39 cellular contexts compared by ENCODE assay signal in the genomic region with DNA sequence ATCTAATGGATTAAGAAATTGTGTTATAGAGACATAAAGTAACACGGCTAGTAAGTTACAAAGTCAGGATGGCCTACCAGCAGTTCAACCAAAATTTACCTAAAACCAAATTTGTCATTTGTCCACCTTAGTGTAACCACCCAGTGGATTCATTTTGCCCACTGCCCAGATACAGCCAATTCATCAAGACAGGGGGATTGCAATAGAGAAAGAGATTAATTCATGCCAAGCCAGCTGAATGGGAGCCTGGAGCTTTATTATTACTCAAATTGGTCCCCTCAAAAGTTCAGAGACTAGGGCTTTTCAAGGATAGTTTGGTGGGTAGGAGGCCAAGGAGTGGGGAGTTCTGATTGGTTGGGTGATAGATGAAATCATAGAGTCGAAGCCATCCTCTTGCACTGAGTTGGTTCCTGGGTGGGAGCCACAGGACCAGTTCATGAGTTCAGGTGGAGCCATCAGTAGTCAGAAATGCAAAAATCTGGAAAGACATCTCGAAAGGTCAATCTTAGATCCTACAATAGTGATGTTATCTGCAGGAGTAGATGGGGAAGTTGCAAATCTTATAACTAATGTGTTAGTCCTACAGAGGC.
"Had no signal": no experiment of that assay in that cellular context is flagged by ENCODE, and none has a peak within 500 bp of the region (broad histone marks: within the 10 kb centered on the region; RNA-seq: fewer than 3 reads in every experiment).

No MANE protein-coding gene starts in this region.

- H3K27ac ChIP-seq: adrenal gland, ascending aorta, body of pancreas, brain microvascular endothelial cell, breast epithelium, cardiac muscle cell had no signal

- H3K4me3 ChIP-seq: adrenal gland, ascending aorta, body of pancreas, breast epithelium, cardiac muscle cell had no signal

- H3K36me3 ChIP-seq: adrenal gland, ascending aorta, brain microvascular endothelial cell, breast epithelium, cardiac muscle cell had no signal

- H3K4me1 ChIP-seq: adrenal gland, ascending aorta, body of pancreas, breast epithelium had no signal

- H3K4me3 Mint-ChIP-seq: activated naive CD4-positive, alpha-beta T cell treated with anti-CD3 and anti-CD28 coated beads for 36 hours; activated naive CD4-positive, alpha-beta T cell treated with anti-CD3 and anti-CD28 coated beads, Interleukin-2, amount 10 ng/mL, durations not matched to agents 7 days and 5 days; activated naive CD4-positive, alpha-beta T cell treated with anti-CD3 and anti-CD28 coated beads, Interleukin-2, amount 50 U/mL, for 24 hours; activated naive CD8-positive, alpha-beta T cell; activated naive CD8-positive, alpha-beta T cell treated with anti-CD3 and anti-CD28 coated beads for 36 hours; activated naive CD8-positive, alpha-beta T cell treated with anti-CD3 and anti-CD28 coated beads, Interleukin-2, amount 10 ng/mL, durations not matched to agents 7 days and 5 days; activated naive CD8-positive, alpha-beta T cell treated with anti-CD3 and anti-CD28 coated beads, Interleukin-2, amount 50 U/mL, for 24 hours; activated T-cell treated with anti-CD3 and anti-CD28 coated beads, Interleukin-2, amount 50 U/mL, for 24 hours; activated T-cell treated with anti-CD3 and anti-CD28 coated beads, Interleukin-2, amount 50 U/mL, for 4 hours; activated T-cell treated with anti-CD3 and anti-CD28 coated beads, Interleukin-2, amount 50 U/mL, for 72 hours; activated T-helper 1 cell treated with anti-CD3 and anti-CD28 coated beads, Interleukin-12 subunit alpha, Interleukin-12 subunit beta, Interleukin-2, Interleukin-4 antibody, amounts not matched to agents 30 ng/mL and 10 ng/mL and 1 ng/mL, durations not matched to agents 14 hours and 24 hours and 36 hours; activated T-helper 17 cell treated with anti-CD3 and anti-CD28 coated beads, Interleukin-2, amount 50 U/mL, for 72 hours; brain; central memory CD8-positive, alpha-beta T cell had no signal

- H3K4me1 Mint-ChIP-seq: activated naive CD4-positive, alpha-beta T cell treated with anti-CD3 and anti-CD28 coated beads, Interleukin-2, amount 10 ng/mL, durations not matched to agents 7 days and 5 days; activated naive CD4-positive, alpha-beta T cell treated with anti-CD3 and anti-CD28 coated beads, Interleukin-2, amount 50 U/mL, for 24 hours; activated naive CD8-positive, alpha-beta T cell treated with anti-CD3 and anti-CD28 coated beads for 36 hours; activated naive CD8-positive, alpha-beta T cell treated with anti-CD3 and anti-CD28 coated beads, Interleukin-2, amount 10 ng/mL, durations not matched to agents 7 days and 5 days; activated naive CD8-positive, alpha-beta T cell treated with anti-CD3 and anti-CD28 coated beads, Interleukin-2, amount 50 U/mL, for 24 hours; activated T-helper 17 cell treated with anti-CD3 and anti-CD28 coated beads, Interleukin-2, amount 50 U/mL, for 72 hours; central memory CD8-positive, alpha-beta T cell had no signal

- H3K27me3 Mint-ChIP-seq: activated naive CD4-positive, alpha-beta T cell treated with anti-CD3 and anti-CD28 coated beads, Interleukin-2, amount 10 ng/mL, durations not matched to agents 7 days and 5 days; activated naive CD4-positive, alpha-beta T cell treated with anti-CD3 and anti-CD28 coated beads, Interleukin-2, amount 50 U/mL, for 24 hours; activated naive CD8-positive, alpha-beta T cell treated with anti-CD3 and anti-CD28 coated beads for 36 hours; activated naive CD8-positive, alpha-beta T cell treated with anti-CD3 and anti-CD28 coated beads, Interleukin-2, amount 10 ng/mL, durations not matched to agents 7 days and 5 days; activated naive CD8-positive, alpha-beta T cell treated with anti-CD3 and anti-CD28 coated beads, Interleukin-2, amount 50 U/mL, for 24 hours; activated T-cell treated with anti-CD3 and anti-CD28 coated beads, Interleukin-2, amount 50 U/mL, for 24 hours had no signal

- DNase-seq: activated effector memory CD4-positive, alpha-beta T cell treated with anti-CD3 and anti-CD28 coated beads, Interleukin-2, amount 50 U/mL, for 16 hours; activated effector memory CD4-positive, alpha-beta T cell treated with Interleukin-2 at 50 U/mL for 16 hours; activated gamma-delta T cell; activated gamma-delta T cell treated with Interleukin-2 at 50 U/mL for 16 hours; activated naive CD4-positive, alpha-beta T cell; activated naive CD4-positive, alpha-beta T cell treated with anti-CD3 and anti-CD28 coated beads for 36 hours; activated naive CD4-positive, alpha-beta T cell treated with anti-CD3 and anti-CD28 coated beads, Interleukin-2, amount 10 ng/mL, durations not matched to agents 7 days and 5 days; activated naive CD4-positive, alpha-beta T cell treated with anti-CD3 and anti-CD28 coated beads, Interleukin-2, amount 50 U/mL, for 16 hours; activated naive CD4-positive, alpha-beta T cell treated with Interleukin-2 at 50 U/mL for 16 hours; activated naive CD8-positive, alpha-beta T cell treated with anti-CD3 and anti-CD28 coated beads for 36 hours; activated naive CD8-positive, alpha-beta T cell treated with anti-CD3 and anti-CD28 coated beads, Interleukin-2, amount 10 ng/mL, durations not matched to agents 7 days and 5 days; activated naive CD8-positive, alpha-beta T cell treated with anti-CD3 and anti-CD28 coated beads, Interleukin-2, amount 50 U/mL, for 24 hours; activated T-cell treated with anti-CD3 and anti-CD28 coated beads, Interleukin-2, amount 50 U/mL, for 24 hours; activated T-cell treated with anti-CD3 and anti-CD28 coated beads, Interleukin-2, amount 50 U/mL, for 4 hours; activated T-cell treated with anti-CD3 and anti-CD28 coated beads, Interleukin-2, amount 50 U/mL, for 48 hours; activated T-cell treated with anti-CD3 and anti-CD28 coated beads, Interleukin-2, amount 50 U/mL, for 72 hours; adrenal gland; amniotic stem cell; amygdala; anterior cingulate cortex; aorta; body of pancreas; brain microvascular endothelial cell; caudate nucleus; central memory CD4-positive, alpha-beta T cell; cerebellar nuclear complex had no signal

- H3K27me3 ChIP-seq: adrenal gland, ascending aorta, body of pancreas, brain microvascular endothelial cell, breast epithelium, cardiac muscle cell had no signal

- H3K36me3 Mint-ChIP-seq: activated naive CD4-positive, alpha-beta T cell treated with anti-CD3 and anti-CD28 coated beads, Interleukin-2, amount 10 ng/mL, durations not matched to agents 7 days and 5 days; activated naive CD4-positive, alpha-beta T cell treated with anti-CD3 and anti-CD28 coated beads, Interleukin-2, amount 50 U/mL, for 24 hours; activated naive CD8-positive, alpha-beta T cell; activated naive CD8-positive, alpha-beta T cell treated with anti-CD3 and anti-CD28 coated beads for 36 hours had no signal

- FAIRE-seq: astrocyte, bronchial epithelial cell had no signal

- ATAC-seq: activated naive CD4-positive, alpha-beta T cell treated with anti-CD3 and anti-CD28 coated beads, Interleukin-2, amount 50 U/mL, for 72 hours; activated naive CD8-positive, alpha-beta T cell treated with anti-CD3 and anti-CD28 coated beads, Interleukin-2, amount 50 U/mL, for 24 hours; activated T-cell treated with anti-CD3 and anti-CD28 coated beads, Interleukin-2, amount 50 U/mL, for 4 hours; activated T-cell treated with anti-CD3 and anti-CD28 coated beads, Interleukin-2, amount 50 U/mL, for 72 hours; activated T-helper 17 cell treated with anti-CD3 and anti-CD28 coated beads, Interleukin-2, amount 50 U/mL, for 72 hours; body of pancreas had no signal

- H3K9me3 ChIP-seq: adrenal gland had no signal

- H3K27ac Mint-ChIP-seq: activated naive CD4-positive, alpha-beta T cell treated with anti-CD3 and anti-CD28 coated beads for 36 hours; activated naive CD4-positive, alpha-beta T cell treated with anti-CD3 and anti-CD28 coated beads, Interleukin-2, amount 10 ng/mL, durations not matched to agents 7 days and 5 days; activated naive CD4-positive, alpha-beta T cell treated with anti-CD3 and anti-CD28 coated beads, Interleukin-2, amount 50 U/mL, for 24 hours; activated naive CD4-positive, alpha-beta T cell treated with anti-CD3 and anti-CD28 coated beads, Interleukin-2, amount 50 U/mL, for 72 hours; activated naive CD8-positive, alpha-beta T cell; activated naive CD8-positive, alpha-beta T cell treated with anti-CD3 and anti-CD28 coated beads for 36 hours; activated naive CD8-positive, alpha-beta T cell treated with anti-CD3 and anti-CD28 coated beads, Interleukin-2, amount 10 ng/mL, durations not matched to agents 7 days and 5 days; activated naive CD8-positive, alpha-beta T cell treated with anti-CD3 and anti-CD28 coated beads, Interleukin-2, amount 50 U/mL, for 24 hours; activated T-cell treated with anti-CD3 and anti-CD28 coated beads, Interleukin-2, amount 50 U/mL, for 24 hours; activated T-cell treated with anti-CD3 and anti-CD28 coated beads, Interleukin-2, amount 50 U/mL, for 72 hours; activated T-helper 1 cell treated with anti-CD3 and anti-CD28 coated beads, Interleukin-12 subunit alpha, Interleukin-12 subunit beta, Interleukin-2, Interleukin-4 antibody, amounts not matched to agents 30 ng/mL and 10 ng/mL and 1 ng/mL, durations not matched to agents 14 hours and 24 hours and 36 hours; activated T-helper 17 cell treated with anti-CD3 and anti-CD28 coated beads, Interleukin-2, amount 50 U/mL, for 72 hours; activated T-helper 2 cell treated with anti-CD3 and anti-CD28 coated beads, Interferon-gamma antibody, Interleukin-2, Interleukin-4, amounts not matched to agents 10 μg/mL and 5 μg/mL and 100 μg/mL, durations not matched to agents 14 hours and 24 hours and 36 hours; brain had no signal
